Comparison of ENCODE assay signal across 8 cellular contexts in the genomic region with DNA sequence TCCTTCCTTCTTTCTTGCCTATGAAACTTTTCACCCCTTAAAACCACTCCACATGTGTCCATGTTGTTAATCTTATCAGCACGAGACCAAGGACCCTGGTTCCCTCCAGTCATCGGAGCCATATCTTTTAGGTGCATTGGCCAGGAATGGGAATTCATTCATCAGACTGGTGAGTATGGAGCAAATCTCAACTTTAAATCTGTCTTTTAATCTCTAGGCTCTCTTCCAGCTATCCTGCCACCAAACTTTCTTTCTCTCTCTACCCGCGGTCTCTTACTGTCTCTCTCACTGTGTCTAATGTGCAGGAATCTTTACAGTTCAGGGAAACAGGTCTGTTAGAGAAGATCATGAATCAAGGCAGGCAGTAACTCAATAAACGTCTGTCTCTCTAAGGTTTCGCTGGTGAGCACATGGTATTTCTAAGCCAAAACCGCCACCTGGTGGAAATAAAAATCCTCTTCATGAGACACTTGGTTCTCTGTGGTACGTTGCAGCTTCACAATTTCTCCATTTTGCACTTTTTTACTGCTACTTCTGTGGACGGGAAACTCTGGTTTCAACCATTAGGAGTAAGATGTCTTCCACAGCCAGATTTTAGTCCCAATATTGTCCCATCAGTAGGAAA. TPM values are rescaled to one million over a fixed set of nuclear protein-coding genes. Genes with fewer than 3 reads are reported as not detected.
A peak's percentile ranks its signal among the peaks of the same experiment; 100 is the strongest.
DNase-seq lines count a peak whose midpoint lies in the region; ATAC-seq, FAIRE-seq and TF ChIP-seq lines count a peak whose summit lies in the region.

No MANE protein-coding gene starts in this region.

- no peaks in the 10 kb centered on the region for H3K36me3 Mint-ChIP-seq in activated naive CD4-positive, alpha-beta T cell treated with anti-CD3 and anti-CD28 coated beads for 36 hours (ENCODE audit: low read depth)
- peaks cover under 1% of the 10 kb centered on the region for H3K36me3 Mint-ChIP-seq in glutamatergic neuron (ENCODE audit: unreplicated experiment)

- ATAC-seq in HG03175 (IDR thresholded peaks at IDR 0.05; ENCODE audit: unreplicated experiment): no peak

- H3K9me3 ChIP-seq in NT2/D1 (ENCODE audit: insufficient read depth, low read length) (no peaks in the 10 kb centered on the region), small intestine (ENCODE audit: control insufficient read depth, low read depth) (no peaks in the 10 kb centered on the region), uterus (no peaks in the 10 kb centered on the region)

- no peak overlapping the region for H3K9ac ChIP-seq in NT2/D1 (ENCODE audit: insufficient read length, low read depth)

- H3K36me3 ChIP-seq in NT2/D1 (ENCODE audit: insufficient read depth, insufficient read length, low read length): no peaks in the 10 kb centered on the region
- no peaks in the 10 kb centered on the region for H3K36me3 ChIP-seq in small intestine (ENCODE audit: control insufficient read depth in 2 of 2, insufficient read depth in 2 of 2, low read length in 2 of 2)
- no peaks in the 10 kb centered on the region for H3K36me3 ChIP-seq in uterus

- no peak overlapping the region for H3K4me3 Mint-ChIP-seq in activated naive CD4-positive, alpha-beta T cell treated with anti-CD3 and anti-CD28 coated beads for 36 hours
- H3K4me3 Mint-ChIP-seq in glutamatergic neuron (ENCODE audit: unreplicated experiment): no peak overlapping the region

- no peaks in the 10 kb centered on the region for H3K27me3 ChIP-seq in NT2/D1 (ENCODE audit: insufficient read depth, insufficient read length)
- peaks cover 0 to 3% of the 10 kb centered on the region in 2 donors for H3K27me3 ChIP-seq in small intestine (ENCODE audit: control insufficient read depth in 2 of 2, insufficient read depth in 2 of 2, low read length in 2 of 2)
- H3K27me3 ChIP-seq in uterus: no peaks in the 10 kb centered on the region

- FAIRE-seq in small intestine (lab: Jason Lieb, UNC): no peak

- DNase-seq in DMS 273 treated with DMSO at 0.1 percent for 48 hours (lab: John Stamatoyannopoulos, UW) (peak; percentile 34), HT1080 (ENCODE audit: low read depth) (peak; percentile 36), NT2/D1 (ENCODE audit: low read depth, low spot score) (peak; percentile 27), glutamatergic neuron (no peak), small intestine (peak; percentile 52), uterus (no peak)
- DNase-seq in activated naive CD4-positive, alpha-beta T cell treated with anti-CD3 and anti-CD28 coated beads for 36 hours: peak; percentile 78

- intact Hi-C loops in activated naive CD4-positive, alpha-beta T cell treated with anti-CD3 and anti-CD28 coated beads for 36 hours (cut with micrococcal nuclease): loop anchor here (1.0 to 10.0 kb wide), 4 partner anchors 121 to 547 kb away; a partner anchor contains a TSS
- intact Hi-C loops in uterus (cut with DNase I; ENCODE audit: low total_unique reads): no loop called here

- H3K9me3 Mint-ChIP-seq in activated naive CD4-positive, alpha-beta T cell treated with anti-CD3 and anti-CD28 coated beads for 36 hours: no peaks in the 10 kb centered on the region
- no peaks in the 10 kb centered on the region for H3K9me3 Mint-ChIP-seq in glutamatergic neuron (ENCODE audit: unreplicated experiment)

- H3K27me3 Mint-ChIP-seq in activated naive CD4-positive, alpha-beta T cell treated with anti-CD3 and anti-CD28 coated beads for 36 hours (ENCODE audit: low read depth): peaks cover 1% of the 10 kb centered on the region
- peaks cover 2% of the 10 kb centered on the region for H3K27me3 Mint-ChIP-seq in glutamatergic neuron (ENCODE audit: unreplicated experiment)

- H3K27ac Mint-ChIP-seq in activated naive CD4-positive, alpha-beta T cell treated with anti-CD3 and anti-CD28 coated beads for 36 hours: no peak overlapping the region
- H3K27ac Mint-ChIP-seq in glutamatergic neuron (ENCODE audit: unreplicated experiment): no peak overlapping the region

- no peak overlapping the region for H3K27ac ChIP-seq in small intestine (ENCODE audit: low read depth in 1 of 2, low read length in 1 of 2)
- no peak overlapping the region for H3K27ac ChIP-seq in uterus

- H3K4me1 ChIP-seq in NT2/D1 (ENCODE audit: insufficient read depth, insufficient read length): no peaks in the 10 kb centered on the region
- no peaks in the 10 kb centered on the region for H3K4me1 ChIP-seq in small intestine (ENCODE audit: control insufficient read depth in 2 of 2, insufficient read depth in 1 of 2, low read depth in 1 of 2, low read length in 1 of 2)
- H3K4me1 ChIP-seq in uterus: no peaks in the 10 kb centered on the region

- WGBS in small intestine, 3 donors: 7 to 13% (median 13%) methylated on average over 9 of the region's 9 CpGs

- peak; percentile 60 for TF ChIP-seq CTCF in glutamatergic neuron (IDR thresholded peaks at IDR 0.05; ENCODE audit: partially characterized antibody, unreplicated experiment)
- peak in 2 of 4 experiments; percentile 39 to 46 for TF ChIP-seq CTCF in uterus (IDR thresholded peaks at IDR 0.05)

- CTCF ChIA-PET in activated naive CD4-positive, alpha-beta T cell treated with anti-CD3 and anti-CD28 coated beads for 36 hours (lab: Charles Lee): interaction anchor here (0.6 to 4.9 kb wide), 14 partner anchors 8 to 247 kb away, joined by 3 to 92 read pairs (median 6); a partner anchor contains a TSS

- no peak overlapping the region for H3K4me3 ChIP-seq in NT2/D1 (ENCODE audit: insufficient read length, low read depth)
- no peak overlapping the region for H3K4me3 ChIP-seq in small intestine (ENCODE audit: low read depth in 1 of 2, low read length in 2 of 2)
- no peak overlapping the region for H3K4me3 ChIP-seq in uterus

- peaks cover 35% of the 10 kb centered on the region for H3K4me1 Mint-ChIP-seq in activated naive CD4-positive, alpha-beta T cell treated with anti-CD3 and anti-CD28 coated beads for 36 hours (ENCODE audit: low read depth)
- H3K4me1 Mint-ChIP-seq in glutamatergic neuron (ENCODE audit: low read depth, unreplicated experiment): peaks cover 1% of the 10 kb centered on the region

- no peak for TF ChIP-seq POLR2A in uterus (IDR thresholded peaks at IDR 0.05)

RNA-seq across cellular contexts. Expression of a gene that starts 16.1 kb away (rescaled TPM):
- total RNA-seq in HT1080 (2014; rRNA removed; shearing (Covaris generic)): not detected in 2 replicates
- polyA plus RNA-seq in HT1080 (2015; cell fraction: cytosol; rRNA removed): not detected in 2 replicates
- not detected in 2 replicates for polyA plus RNA-seq in HT1080 (2015; cell fraction: nucleus; rRNA removed)
- not detected for total RNA-seq in activated naive CD4-positive, alpha-beta T cell treated with anti-CD3 and anti-CD28 coated beads for 36 hours
- not detected for total RNA-seq in glutamatergic neuron (ENCODE audit: unreplicated experiment)
- not detected for polyA plus RNA-seq in small intestine
- total RNA-seq in uterus: not detected

RNA-seq across cellular contexts. Expression of a gene that starts 32.4 kb away (rescaled TPM):
- not detected in 2 replicates for total RNA-seq in HT1080 (2014; rRNA removed; shearing (Covaris generic))
- polyA plus RNA-seq in HT1080 (2015; cell fraction: cytosol; rRNA removed): not detected in 2 replicates
- not detected in 2 replicates for polyA plus RNA-seq in HT1080 (2015; cell fraction: nucleus; rRNA removed)
- 1 to 10 TPM; 1.2 to 2.4 TPM for total RNA-seq in activated naive CD4-positive, alpha-beta T cell treated with anti-CD3 and anti-CD28 coated beads for 36 hours
- total RNA-seq in glutamatergic neuron (ENCODE audit: unreplicated experiment) (not detected), uterus (not detected)
- not detected for polyA plus RNA-seq in small intestine

Comparison
In these comparisons a context has a peak if more than half of its experiments do, and no peak if none do; other contexts are left out.
1. DNase-seq: peak in DMS 273 treated with DMSO at 0.1 percent for 48 hours (single experiment), HT1080 (single experiment), NT2/D1 (single experiment), activated naive CD4-positive, alpha-beta T cell treated with anti-CD3 and anti-CD28 coated beads for 36 hours (single experiment) and small intestine (single experiment); none in glutamatergic neuron (single experiment) and uterus (0 of 2).